Comparison of ENCODE assay signal across 23 cellular contexts in the genomic region with DNA sequence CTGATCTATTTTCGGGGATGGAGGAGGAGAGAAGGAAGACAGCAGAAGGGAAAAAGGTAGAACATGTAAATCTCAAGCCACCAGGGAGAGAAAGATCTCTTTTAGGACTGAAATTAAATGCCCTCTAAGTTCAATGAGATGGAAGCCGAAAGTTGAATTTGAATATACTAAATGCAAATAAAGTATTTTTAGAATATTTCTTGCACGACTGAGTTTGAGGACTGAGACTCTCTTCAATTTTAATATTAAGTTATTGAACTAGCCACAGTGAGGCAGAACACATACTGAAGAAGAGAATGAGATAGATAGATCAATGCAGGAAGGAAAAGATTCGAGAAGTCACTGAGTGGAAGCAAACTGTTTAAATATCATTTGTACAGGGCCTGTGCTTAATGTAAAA.
"Had no signal": no experiment of that assay in that cellular context is flagged by ENCODE, and none has a peak within 500 bp of the region (broad histone marks: within the 10 kb centered on the region; RNA-seq: fewer than 3 reads in every experiment).

No MANE protein-coding gene starts in this region.

- H3K4me2 ChIP-seq: KMS-11 had no signal

- H3K4me3 ChIP-seq: MG63 had no signal

- DNase-seq: activated CD4-positive, alpha-beta T cell treated with anti-CD3 and anti-CD28 coated beads for 36 hours; activated CD8-positive, alpha-beta memory T cell treated with anti-CD3 and anti-CD28 coated beads, Interleukin-2, amount 50 U/mL, for 4 hours; activated CD8-positive, alpha-beta T cell treated with anti-CD3 and anti-CD28 coated beads for 36 hours; activated gamma-delta T cell treated with Interleukin-2 at 50 U/mL for 16 hours; activated naive CD4-positive, alpha-beta T cell treated with anti-CD3 and anti-CD28 coated beads, Interleukin-2, amount 10 ng/mL, durations not matched to agents 7 days and 5 days; activated naive CD8-positive, alpha-beta T cell treated with anti-CD3 and anti-CD28 coated beads for 36 hours; activated T-cell treated with anti-CD3 and anti-CD28 coated beads, Interleukin-2, amount 50 U/mL, for 72 hours; caudate nucleus; MG63; MV-4-11; NCI-H1092 treated with DMSO at 0.1 percent for 48 hours; NCI-H1417 treated with DMSO at 0.1 percent for 48 hours; NCI-H1694; NCI-H2029; NCI-H2107; NCI-H2171 treated with DMSO at 0.1 percent for 48 hours; NCI-H226; NCI-H510A; SIG-M5; T-helper 1 cell had no signal

- H3K27me3 ChIP-seq: MG63 had no signal

- H3K36me3 ChIP-seq: MG63 had no signal

- H3K9me3 Mint-ChIP-seq: activated naive CD4-positive, alpha-beta T cell treated with anti-CD3 and anti-CD28 coated beads, Interleukin-2, amount 10 ng/mL, durations not matched to agents 7 days and 5 days; activated naive CD8-positive, alpha-beta T cell treated with anti-CD3 and anti-CD28 coated beads for 36 hours had no signal

- H3K9me3 ChIP-seq: MG63 had no signal

- ATAC-seq: activated CD4-positive, alpha-beta T cell treated with anti-CD3 and anti-CD28 coated beads for 36 hours; activated CD8-positive, alpha-beta T cell treated with anti-CD3 and anti-CD28 coated beads for 36 hours; activated T-cell treated with anti-CD3 and anti-CD28 coated beads, Interleukin-2, amount 50 U/mL, for 72 hours had no signal

- H3K27me3 Mint-ChIP-seq: activated CD8-positive, alpha-beta T cell treated with anti-CD3 and anti-CD28 coated beads for 36 hours; activated naive CD4-positive, alpha-beta T cell treated with anti-CD3 and anti-CD28 coated beads, Interleukin-2, amount 10 ng/mL, durations not matched to agents 7 days and 5 days; activated naive CD8-positive, alpha-beta T cell treated with anti-CD3 and anti-CD28 coated beads for 36 hours had no signal

- H3K27ac ChIP-seq: KMS-11, VCaP had no signal

- H3K4me3 Mint-ChIP-seq: activated CD4-positive, alpha-beta T cell treated with anti-CD3 and anti-CD28 coated beads for 36 hours; activated CD8-positive, alpha-beta T cell treated with anti-CD3 and anti-CD28 coated beads for 36 hours; activated naive CD4-positive, alpha-beta T cell treated with anti-CD3 and anti-CD28 coated beads, Interleukin-2, amount 10 ng/mL, durations not matched to agents 7 days and 5 days; activated naive CD8-positive, alpha-beta T cell treated with anti-CD3 and anti-CD28 coated beads for 36 hours; activated T-cell treated with anti-CD3 and anti-CD28 coated beads, Interleukin-2, amount 50 U/mL, for 72 hours had no signal

- H3K4me1 Mint-ChIP-seq: activated CD4-positive, alpha-beta T cell treated with anti-CD3 and anti-CD28 coated beads for 36 hours; activated naive CD4-positive, alpha-beta T cell treated with anti-CD3 and anti-CD28 coated beads, Interleukin-2, amount 10 ng/mL, durations not matched to agents 7 days and 5 days; activated naive CD8-positive, alpha-beta T cell treated with anti-CD3 and anti-CD28 coated beads for 36 hours had no signal

- H3K27ac Mint-ChIP-seq: activated CD4-positive, alpha-beta T cell treated with anti-CD3 and anti-CD28 coated beads for 36 hours; activated CD8-positive, alpha-beta T cell treated with anti-CD3 and anti-CD28 coated beads for 36 hours; activated naive CD4-positive, alpha-beta T cell treated with anti-CD3 and anti-CD28 coated beads, Interleukin-2, amount 10 ng/mL, durations not matched to agents 7 days and 5 days; activated naive CD8-positive, alpha-beta T cell treated with anti-CD3 and anti-CD28 coated beads for 36 hours; activated T-cell treated with anti-CD3 and anti-CD28 coated beads, Interleukin-2, amount 50 U/mL, for 72 hours; activated T-helper 2 cell treated with anti-CD3 and anti-CD28 coated beads, Interferon-gamma antibody, Interleukin-2, Interleukin-4, amounts not matched to agents 10 μg/mL and 5 μg/mL and 100 μg/mL, durations not matched to agents 14 hours and 24 hours and 36 hours had no signal

- H3K9ac ChIP-seq: KMS-11 had no signal

- H3K36me3 Mint-ChIP-seq: activated naive CD4-positive, alpha-beta T cell treated with anti-CD3 and anti-CD28 coated beads, Interleukin-2, amount 10 ng/mL, durations not matched to agents 7 days and 5 days; activated naive CD8-positive, alpha-beta T cell treated with anti-CD3 and anti-CD28 coated beads for 36 hours had no signal
